In the genomic region with DNA sequence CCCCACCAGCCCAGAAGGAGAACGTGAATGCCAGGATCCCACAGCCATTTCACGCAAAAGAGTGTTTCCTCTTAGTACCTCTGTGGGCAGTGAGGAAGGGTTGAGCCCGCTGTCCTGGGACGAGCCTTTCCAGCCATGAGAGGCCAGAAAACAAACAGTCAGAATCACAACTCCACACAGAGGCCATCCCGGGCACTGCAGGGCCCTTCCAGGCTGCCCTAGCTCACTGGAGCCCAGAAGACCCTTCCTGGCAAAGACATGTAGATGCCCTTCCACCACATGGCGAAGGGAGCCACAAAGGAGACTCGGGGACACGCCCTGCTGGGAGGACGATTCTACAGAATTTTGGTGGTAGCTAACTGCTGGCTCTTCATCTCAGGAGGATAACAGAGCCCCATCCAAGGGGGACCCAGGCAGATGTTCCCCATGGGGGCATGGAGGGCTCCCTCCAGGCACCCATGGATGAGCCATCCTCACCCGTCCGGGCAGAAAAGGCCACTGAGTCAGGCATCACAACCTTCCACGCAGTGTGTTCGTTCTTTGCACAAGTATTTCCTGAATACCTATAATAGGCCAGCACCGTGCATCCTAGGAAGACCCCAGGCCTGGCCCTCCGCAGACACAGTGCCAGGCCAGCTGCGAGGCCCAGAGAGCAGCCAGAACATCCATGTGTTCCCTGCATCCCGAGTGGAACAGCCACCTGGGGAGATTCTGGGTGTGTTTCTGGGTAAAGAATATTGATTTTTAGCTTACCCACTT, we compare ENCODE assay signal across 9 cellular contexts. TPM values are rescaled to one million over a fixed set of nuclear protein-coding genes. Genes with fewer than 3 reads are reported as not detected.
DNase-seq lines count a peak whose midpoint lies in the region; ATAC-seq lines count a peak whose summit lies in the region.
"Had no signal": no experiment of that assay in that cellular context is flagged by ENCODE, and none has a peak within 500 bp of the region (broad histone marks: within the 10 kb centered on the region; RNA-seq: fewer than 3 reads in every experiment).

No MANE protein-coding gene starts in this region.

- H3K4ac ChIP-seq in mesendoderm (ENCODE audit: low read depth, low read length), result no peak overlapping the region

- no peaks in the 10 kb centered on the region for H3K79me2 ChIP-seq in mesendoderm (ENCODE audit: control insufficient read depth, insufficient read depth, low read length)

- no peaks in the 10 kb centered on the region for H3K79me1 ChIP-seq in mesendoderm (ENCODE audit: low read length)

- H3K23ac ChIP-seq in mesendoderm (ENCODE audit: low read length), result no peak overlapping the region

- no peaks in the 10 kb centered on the region for H3K27me3 ChIP-seq in mesendoderm (ENCODE audit: insufficient read depth, low read length, poor library complexity)

- no peak overlapping the region for H2BK120ac ChIP-seq in mesendoderm (ENCODE audit: low read depth, low read length)

- H3K36me3 ChIP-seq in mesendoderm (ENCODE audit: control insufficient read depth, insufficient read depth, low read length), result no peaks in the 10 kb centered on the region

- no peak overlapping the region for H2BK15ac ChIP-seq in mesendoderm (replicated peaks; ENCODE audit: low read depth)

- H2AK5ac ChIP-seq in mesendoderm (ENCODE audit: low read length), result no peak overlapping the region

- intact Hi-C loops in dendritic cell treated with granulocyte-macrophage colony-stimulating factor and Interleukin-4, amounts not matched to agents 40 ng/mL and 50 ng/mL, for 4 days (cut with micrococcal nuclease), result loop anchor here (2.0 to 10.0 kb wide), 2 partner anchors 171 to 241 kb away; no protein-coding TSS in a partner anchor

- WGBS in mesendoderm (ENCODE audit: extremely low coverage, insufficient coverage, low lambda C conversion rate), result no CpG with 5 or more reads among the region's 17 CpGs

- H3K4me1 Mint-ChIP-seq in dendritic cell treated with granulocyte-macrophage colony-stimulating factor and Interleukin-4, amounts not matched to agents 40 ng/mL and 50 ng/mL, for 4 days (ENCODE audit: low read depth), result peaks cover 55% of the 10 kb centered on the region

- H3K27me3 Mint-ChIP-seq in dendritic cell treated with granulocyte-macrophage colony-stimulating factor and Interleukin-4, amounts not matched to agents 40 ng/mL and 50 ng/mL, for 4 days, result peaks cover 6% of the 10 kb centered on the region

- H2BK5ac ChIP-seq in mesendoderm (ENCODE audit: low read length), result no peak overlapping the region

- ATAC-seq in HG03460 (IDR thresholded peaks at IDR 0.05; ENCODE audit: unreplicated experiment) (no peak), GM19035 (IDR thresholded peaks at IDR 0.05; ENCODE audit: unreplicated experiment) (no peak), GM21737 (IDR thresholded peaks at IDR 0.05; ENCODE audit: unreplicated experiment) (no peak), GM21723 (IDR thresholded peaks at IDR 0.05; ENCODE audit: unreplicated experiment) (no peak)

- no peaks in the 10 kb centered on the region for H3K9me3 Mint-ChIP-seq in dendritic cell treated with granulocyte-macrophage colony-stimulating factor and Interleukin-4, amounts not matched to agents 40 ng/mL and 50 ng/mL, for 4 days

- peak overlapping the region; percentile 8 for H3K27ac Mint-ChIP-seq in dendritic cell treated with granulocyte-macrophage colony-stimulating factor and Interleukin-4, amounts not matched to agents 40 ng/mL and 50 ng/mL, for 4 days

- no peak overlapping the region for H3K27ac ChIP-seq in mesendoderm (ENCODE audit: low read depth, low read length)

- H3K9ac ChIP-seq in mesendoderm (ENCODE audit: low read length), result no peak overlapping the region

- H3K18ac ChIP-seq in mesendoderm (ENCODE audit: low read length), result no peak overlapping the region

- peak overlapping the region; percentile 70 for H3K56ac ChIP-seq in mesendoderm (ENCODE audit: low read length)

- H3K4me1 ChIP-seq in mesendoderm (ENCODE audit: control insufficient read depth, low read depth, low read length), result peaks cover 8% of the 10 kb centered on the region

- no peak overlapping the region for H3K4me2 ChIP-seq in mesendoderm (ENCODE audit: low read length)

- no peak overlapping the region for H4K5ac ChIP-seq in mesendoderm (ENCODE audit: low read length)

- H3K4me3 Mint-ChIP-seq in dendritic cell treated with granulocyte-macrophage colony-stimulating factor and Interleukin-4, amounts not matched to agents 40 ng/mL and 50 ng/mL, for 4 days, result no peak overlapping the region

- H3K4me3 ChIP-seq in mesendoderm (ENCODE audit: low read length), result no peak overlapping the region

- DNase-seq in Ammon's horn (ENCODE audit: low spot score), result peak; percentile 54
- DNase-seq in LHCN-M2 (ENCODE audit: low read depth), result peak; percentile 56
- DNase-seq in mesendoderm, result peak; percentile 71
- DNase-seq: SW 1271 had no signal

- H3K36me3 Mint-ChIP-seq in dendritic cell treated with granulocyte-macrophage colony-stimulating factor and Interleukin-4, amounts not matched to agents 40 ng/mL and 50 ng/mL, for 4 days (ENCODE audit: low read depth), result no peaks in the 10 kb centered on the region

- H4K8ac ChIP-seq in mesendoderm (ENCODE audit: low read depth, low read length), result no peak overlapping the region

RNA-seq across cellular contexts. Expression of a gene that starts 47.2 kb away (rescaled TPM):
- 6.4 and 8.6 TPM in 2 replicates for total RNA-seq in LHCN-M2 (2014; rRNA removed)
- polyA plus RNA-seq in LHCN-M2 (2012), result 10.9 TPM
- polyA plus RNA-seq in mesendoderm (2013, experiment 1 of 2), result 10.7 TPM
- 9.8 TPM for polyA plus RNA-seq in mesendoderm (2013, experiment 2 of 2)
